ENCODE assay signal across 11 cellular contexts in genomic region chr15:52008698-52009434, GRCh38. TPM values are rescaled to one million over a fixed set of nuclear protein-coding genes. Genes with fewer than 3 reads are reported as not detected.
DNase-seq lines count a peak whose midpoint lies in the region; ATAC-seq and TF ChIP-seq lines count a peak whose summit lies in the region.
"Had no signal": no experiment of that assay in that cellular context is flagged by ENCODE, and none has a peak within 500 bp of the region (broad histone marks: within the 10 kb centered on the region; RNA-seq: fewer than 3 reads in every experiment).

No MANE protein-coding gene starts in this region.

- no peak for TF ChIP-seq CTCF in BE2C (IDR thresholded peaks at IDR 0.05; ENCODE audit: low read depth, low read length)

- H3K9me3 ChIP-seq in BE2C = no peaks in the 10 kb centered on the region

- no peaks in the 10 kb centered on the region for H3K9me3 Mint-ChIP-seq in activated T-helper 1 cell treated with anti-CD3 and anti-CD28 coated beads, Interleukin-12 subunit alpha, Interleukin-12 subunit beta, Interleukin-2, Interleukin-4 antibody, amounts not matched to agents 30 ng/mL and 10 ng/mL and 1 ng/mL, durations not matched to agents 14 hours and 24 hours and 36 hours
- H3K9me3 Mint-ChIP-seq in stimulated activated naive B cell treated with anti-CD40 and anti-IgM and Interleukin-4, amounts not matched to agents 10 μg/mL and 1 μg/mL and 100 μg/mL, for 72 hours = no peaks in the 10 kb centered on the region

- DNase-seq in activated CD8-positive, alpha-beta memory T cell treated with anti-CD3 and anti-CD28 coated beads, Interleukin-2, amount 50 U/mL, for 48 hours = peak; percentile 12
- no peak for DNase-seq in activated CD8-positive, alpha-beta memory T cell treated with anti-CD3 and anti-CD28 coated beads, Interleukin-2, amount 50 U/mL, for 4 hours
- DNase-seq in NCI-H1092 treated with DMSO at 0.1 percent for 48 hours (lab: John Stamatoyannopoulos, UW) = peak; percentile 3
- DNase-seq in activated T-helper 1 cell treated with anti-CD3 and anti-CD28 coated beads, Interleukin-12 subunit alpha, Interleukin-12 subunit beta, Interleukin-2, Interleukin-4 antibody, amounts not matched to agents 30 ng/mL and 10 ng/mL and 1 ng/mL, durations not matched to agents 14 hours and 24 hours and 36 hours (ENCODE audit: low spot score) = no peak
- no peak for DNase-seq in stimulated activated naive B cell treated with anti-CD40 and anti-IgM and Interleukin-4, amounts not matched to agents 10 μg/mL and 1 μg/mL and 100 μg/mL, for 72 hours
- no peak for DNase-seq in BE2C
- no peak for DNase-seq in stimulated activated CD4-positive, alpha-beta T cell treated with anti-CD3 and anti-CD28 coated beads, Interleukin-12 subunit alpha, Interleukin-12 subunit beta, amount 100 ng/mL, for 4 hours
- DNase-seq: activated T-cell treated with anti-CD3 and anti-CD28 coated beads, Interleukin-2, amount 50 U/mL, for 1 hour; KBM-7 had no signal

- peaks cover 2% of the 10 kb centered on the region for H3K36me3 Mint-ChIP-seq in activated T-helper 1 cell treated with anti-CD3 and anti-CD28 coated beads, Interleukin-12 subunit alpha, Interleukin-12 subunit beta, Interleukin-2, Interleukin-4 antibody, amounts not matched to agents 30 ng/mL and 10 ng/mL and 1 ng/mL, durations not matched to agents 14 hours and 24 hours and 36 hours (ENCODE audit: low read depth)
- no peaks in the 10 kb centered on the region for H3K36me3 Mint-ChIP-seq in stimulated activated naive B cell treated with anti-CD40 and anti-IgM and Interleukin-4, amounts not matched to agents 10 μg/mL and 1 μg/mL and 100 μg/mL, for 72 hours

- peaks cover 82% of the 10 kb centered on the region for H3K4me1 Mint-ChIP-seq in activated T-helper 1 cell treated with anti-CD3 and anti-CD28 coated beads, Interleukin-12 subunit alpha, Interleukin-12 subunit beta, Interleukin-2, Interleukin-4 antibody, amounts not matched to agents 30 ng/mL and 10 ng/mL and 1 ng/mL, durations not matched to agents 14 hours and 24 hours and 36 hours (ENCODE audit: low read depth)
- peaks cover 26 to 49% of the 10 kb centered on the region in 2 donors for H3K4me1 Mint-ChIP-seq in stimulated activated naive B cell treated with anti-CD40 and anti-IgM and Interleukin-4, amounts not matched to agents 10 μg/mL and 1 μg/mL and 100 μg/mL, for 72 hours

- no peak overlapping the region for H3K4me3 ChIP-seq in BE2C (ENCODE audit: low read depth, low read length)
- H3K4me3 ChIP-seq: SK-N-MC had no signal

- intact Hi-C loops in activated T-helper 1 cell treated with anti-CD3 and anti-CD28 coated beads, Interleukin-12 subunit alpha, Interleukin-12 subunit beta, Interleukin-2, Interleukin-4 antibody, amounts not matched to agents 30 ng/mL and 10 ng/mL and 1 ng/mL, durations not matched to agents 14 hours and 24 hours and 36 hours (cut with micrococcal nuclease) = loop anchor here (5.0 kb wide), 1 partner anchor 668 kb away; the partner anchor contains the start of gene ATOSA

- H3K36me3 ChIP-seq in BE2C = no peaks in the 10 kb centered on the region

- no peaks in the 10 kb centered on the region for H3K4me1 ChIP-seq in BE2C

- H3K4me3 Mint-ChIP-seq in activated T-helper 1 cell treated with anti-CD3 and anti-CD28 coated beads, Interleukin-12 subunit alpha, Interleukin-12 subunit beta, Interleukin-2, Interleukin-4 antibody, amounts not matched to agents 30 ng/mL and 10 ng/mL and 1 ng/mL, durations not matched to agents 14 hours and 24 hours and 36 hours = no peak overlapping the region
- peak overlapping the region in 1 of 2 donors; percentile 21 for H3K4me3 Mint-ChIP-seq in stimulated activated naive B cell treated with anti-CD40 and anti-IgM and Interleukin-4, amounts not matched to agents 10 μg/mL and 1 μg/mL and 100 μg/mL, for 72 hours

- H3K27ac Mint-ChIP-seq in activated T-helper 1 cell treated with anti-CD3 and anti-CD28 coated beads, Interleukin-12 subunit alpha, Interleukin-12 subunit beta, Interleukin-2, Interleukin-4 antibody, amounts not matched to agents 30 ng/mL and 10 ng/mL and 1 ng/mL, durations not matched to agents 14 hours and 24 hours and 36 hours = peak overlapping the region; percentile 40
- H3K27ac Mint-ChIP-seq in stimulated activated naive B cell treated with anti-CD40 and anti-IgM and Interleukin-4, amounts not matched to agents 10 μg/mL and 1 μg/mL and 100 μg/mL, for 72 hours = peak overlapping the region; percentile 20

- no peaks in the 10 kb centered on the region for H3K27me3 ChIP-seq in BE2C

- no peaks in the 10 kb centered on the region for H3K27me3 Mint-ChIP-seq in activated T-helper 1 cell treated with anti-CD3 and anti-CD28 coated beads, Interleukin-12 subunit alpha, Interleukin-12 subunit beta, Interleukin-2, Interleukin-4 antibody, amounts not matched to agents 30 ng/mL and 10 ng/mL and 1 ng/mL, durations not matched to agents 14 hours and 24 hours and 36 hours (ENCODE audit: insufficient read depth)
- no peaks in the 10 kb centered on the region for H3K27me3 Mint-ChIP-seq in stimulated activated naive B cell treated with anti-CD40 and anti-IgM and Interleukin-4, amounts not matched to agents 10 μg/mL and 1 μg/mL and 100 μg/mL, for 72 hours

- peak in 1 of 2 donors; percentile 24 for ATAC-seq in stimulated activated naive B cell treated with anti-CD40 and anti-IgM and Interleukin-4, amounts not matched to agents 10 μg/mL and 1 μg/mL and 100 μg/mL, for 72 hours (replicated peaks)
- ATAC-seq in GM18907 (IDR thresholded peaks at IDR 0.05; ENCODE audit: unreplicated experiment) = no peak

RNA-seq across cellular contexts. Expression of gene MAPK6, which starts 10.2 kb away (rescaled TPM):
- 57.3 and 57.9 TPM in 2 replicates for total RNA-seq in activated T-helper 1 cell treated with anti-CD3 and anti-CD28 coated beads, Interleukin-12 subunit alpha, Interleukin-12 subunit beta, Interleukin-2, Interleukin-4 antibody, amounts not matched to agents 30 ng/mL and 10 ng/mL and 1 ng/mL, durations not matched to agents 14 hours and 24 hours and 36 hours
- 25.0 TPM for polyA plus RNA-seq in BE2C (2012; ENCODE audit: insufficient read depth, insufficient read length, low read depth)

RNA-seq across cellular contexts. Expression of gene LEO1, which starts 37.3 kb away (rescaled TPM):
- 36.3 and 36.5 TPM in 2 replicates for total RNA-seq in activated T-helper 1 cell treated with anti-CD3 and anti-CD28 coated beads, Interleukin-12 subunit alpha, Interleukin-12 subunit beta, Interleukin-2, Interleukin-4 antibody, amounts not matched to agents 30 ng/mL and 10 ng/mL and 1 ng/mL, durations not matched to agents 14 hours and 24 hours and 36 hours
- 42.1 TPM for polyA plus RNA-seq in BE2C (2012; ENCODE audit: insufficient read depth, insufficient read length, low read depth)

Comparison
In these comparisons a context has a peak if more than half of its experiments do, and no peak if none do; other contexts are left out.
1. DNase-seq: peak in activated CD8-positive, alpha-beta memory T cell treated with anti-CD3 and anti-CD28 coated beads, Interleukin-2, amount 50 U/mL, for 48 hours (single experiment) and NCI-H1092 treated with DMSO at 0.1 percent for 48 hours (single experiment); none in activated CD8-positive, alpha-beta memory T cell treated with anti-CD3 and anti-CD28 coated beads, Interleukin-2, amount 50 U/mL, for 4 hours (single experiment), activated T-helper 1 cell treated with anti-CD3 and anti-CD28 coated beads, Interleukin-12 subunit alpha, Interleukin-12 subunit beta, Interleukin-2, Interleukin-4 antibody, amounts not matched to agents 30 ng/mL and 10 ng/mL and 1 ng/mL, durations not matched to agents 14 hours and 24 hours and 36 hours (single experiment), stimulated activated naive B cell treated with anti-CD40 and anti-IgM and Interleukin-4, amounts not matched to agents 10 μg/mL and 1 μg/mL and 100 μg/mL, for 72 hours (single experiment), BE2C (single experiment) and stimulated activated CD4-positive, alpha-beta T cell treated with anti-CD3 and anti-CD28 coated beads, Interleukin-12 subunit alpha, Interleukin-12 subunit beta, amount 100 ng/mL, for 4 hours (single experiment).